In the genomic region with DNA sequence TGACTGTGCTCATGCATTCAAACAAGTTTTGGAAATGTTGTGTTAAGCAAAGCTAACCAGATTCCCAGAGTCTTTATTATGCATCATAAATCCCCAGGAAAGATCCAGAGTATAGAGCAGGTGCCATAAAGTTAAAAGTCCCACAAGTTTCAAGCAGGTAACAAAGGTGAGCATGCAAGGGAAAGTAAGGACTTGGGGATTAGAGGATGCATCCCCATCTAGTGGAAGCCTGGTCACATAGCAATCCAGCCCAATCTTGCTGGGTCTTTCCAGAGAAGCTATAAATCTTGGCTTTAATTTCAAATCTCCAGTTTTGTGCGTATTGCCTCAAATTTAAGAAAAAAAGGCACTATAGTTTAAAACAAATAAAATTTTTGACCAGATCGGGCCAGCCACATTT, we compare ENCODE assay signal across 11 cellular contexts.
DNase-seq lines count a peak whose midpoint lies in the region; ATAC-seq and TF ChIP-seq lines count a peak whose summit lies in the region.
"Had no signal": no experiment of that assay in that cellular context is flagged by ENCODE, and none has a peak within 500 bp of the region (broad histone marks: within the 10 kb centered on the region; RNA-seq: fewer than 3 reads in every experiment).

No MANE protein-coding gene starts in this region.

- H3K9me3 ChIP-seq in left ventricle myocardium inferior (replicated peaks): peaks cover 94% of the 10 kb centered on the region
- peaks cover 5% of the 10 kb centered on the region; the same call in 1 of the 2 replicates for H3K9me3 ChIP-seq in OCI-LY3 (ENCODE audit: insufficient read depth, low read length)

- peak; percentile 44 for TF ChIP-seq CTCF in left ventricle myocardium inferior (IDR thresholded peaks at IDR 0.05; ENCODE audit: borderline replicate concordance)
- peak; percentile 45 for TF ChIP-seq CTCF in OCI-LY3 (IDR thresholded peaks at IDR 0.05; ENCODE audit: low read depth, low read length)
- peak; percentile 37 for TF ChIP-seq CTCF in fibroblast of mammary gland (conservative IDR thresholded peaks at IDR 0.05; ENCODE audit: control insufficient read depth, insufficient read depth, low read depth, low read length)

- no peak overlapping the region for H3K4me2 ChIP-seq in OCI-LY3 (ENCODE audit: low read length)

- no peak overlapping the region for H3K9ac ChIP-seq in OCI-LY3 (ENCODE audit: low read length)

- ATAC-seq in left ventricle myocardium superior: no peak

- H3K36me3 ChIP-seq in left ventricle myocardium inferior: peaks cover 52% of the 10 kb centered on the region
- H3K36me3 ChIP-seq in OCI-LY3 (replicated peaks; ENCODE audit: low read depth, low read length): peaks cover 6% of the 10 kb centered on the region

- no peak overlapping the region for H3K4me3 ChIP-seq in left ventricle myocardium inferior
- H3K4me3 ChIP-seq in OCI-LY3 (ENCODE audit: low read length): no peak overlapping the region
- H3K4me3 ChIP-seq in fibroblast of mammary gland (ENCODE audit: control insufficient read depth, low read depth, low read length): no peak overlapping the region
- H3K4me3 ChIP-seq: skin epidermis had no signal

- H4K20me1 ChIP-seq in OCI-LY3 (ENCODE audit: insufficient read depth, low read length): no peaks in the 10 kb centered on the region

- intact Hi-C loops in left ventricle myocardium inferior (cut with micrococcal nuclease) (no loop called here), left ventricle myocardium superior (cut with micrococcal nuclease) (no loop called here)

- no peak for DNase-seq in left ventricle myocardium inferior
- DNase-seq in left ventricle myocardium superior: no peak
- DNase-seq in fibroblast of mammary gland (ENCODE audit: low read depth): peak; percentile 11
- DNase-seq in activated T-cell treated with anti-CD3 and anti-CD28 coated beads for 4 hours: no peak
- DNase-seq in activated naive CD4-positive, alpha-beta T cell treated with anti-CD3 and anti-CD28 coated beads, Interleukin-2, amount 50 U/mL, for 16 hours: no peak
- DNase-seq in substantia nigra (lab: John Stamatoyannopoulos, UW): no peak
- no peak for DNase-seq in MV-4-11 (lab: John Stamatoyannopoulos, UW)
- DNase-seq: activated CD4-positive, alpha-beta T cell treated with anti-CD3 and anti-CD28 coated beads, Interleukin-2, amount 10 ng/mL, durations not matched to agents 24 days and 14 days; NCI-H446 had no signal

- H2AFZ ChIP-seq in OCI-LY3 (ENCODE audit: low read depth, low read length): no peak overlapping the region

- H3K79me2 ChIP-seq in OCI-LY3 (ENCODE audit: low read length): no peaks in the 10 kb centered on the region

- H3K4me1 ChIP-seq in left ventricle myocardium inferior (no peaks in the 10 kb centered on the region), OCI-LY3 (ENCODE audit: low read length) (no peaks in the 10 kb centered on the region)

- H3K27me3 ChIP-seq in left ventricle myocardium inferior (ENCODE audit: low read depth) (no peaks in the 10 kb centered on the region), OCI-LY3 (ENCODE audit: low read depth, low read length) (no peaks in the 10 kb centered on the region)

- H3K27ac ChIP-seq in left ventricle myocardium inferior (replicated peaks) (no peak overlapping the region), OCI-LY3 (ENCODE audit: low read length) (no peak overlapping the region), substantia nigra (ENCODE audit: low read depth, low read length, poor library complexity, severe bottlenecking) (no peak overlapping the region)
- H3K27ac ChIP-seq: skin epidermis had no signal
